ENCODE assay signal across 10 cellular contexts in genomic region chr3:115913069-115913686, GRCh38.
DNase-seq lines count a peak whose midpoint lies in the region; ATAC-seq and TF ChIP-seq lines count a peak whose summit lies in the region.
"Had no signal": no experiment of that assay in that cellular context is flagged by ENCODE, and none has a peak within 500 bp of the region (broad histone marks: within the 10 kb centered on the region; RNA-seq: fewer than 3 reads in every experiment).

No MANE protein-coding gene starts in this region.

- DNase-seq in DMS153 treated with DMSO at 0.1 percent for 48 hours (lab: John Stamatoyannopoulos, UW; ENCODE audit: unreplicated experiment) (peak; percentile 9), DMS153 (lab: John Stamatoyannopoulos, UW) (no peak), HuH-7.5 (ENCODE audit: low spot score) (peak; percentile 15), astrocyte of the hippocampus (ENCODE audit: low read depth, low spot score) (peak; percentile 19), nephron progenitor cell (no peak), GM20000 (ENCODE audit: low spot score) (no peak), amniotic stem cell (lab: John Stamatoyannopoulos, UW) (no peak)
- DNase-seq: effector CD4-positive, alpha-beta T cell; lower lobe of right lung had no signal

- no peaks in the 10 kb centered on the region for H3K9me3 Mint-ChIP-seq in nephron progenitor cell

- TF ChIP-seq CTCF in nephron progenitor cell (IDR thresholded peaks at IDR 0.05) (peak; percentile 39), GM20000 (IDR thresholded peaks at IDR 0.05; ENCODE audit: extremely low read depth, missing control alignments) (no peak)

- no peaks in the 10 kb centered on the region for H3K27me3 Mint-ChIP-seq in nephron progenitor cell (ENCODE audit: low read depth, poor library complexity)

- no peak for ATAC-seq in HG02870 (IDR thresholded peaks at IDR 0.05; ENCODE audit: unreplicated experiment)

- H3K4me3 Mint-ChIP-seq in nephron progenitor cell: no peak overlapping the region

- no peaks in the 10 kb centered on the region for H3K36me3 Mint-ChIP-seq in nephron progenitor cell (ENCODE audit: low read depth)

- H3K4me1 Mint-ChIP-seq in nephron progenitor cell: peaks cover 11% of the 10 kb centered on the region

- no peak overlapping the region for H3K27ac Mint-ChIP-seq in nephron progenitor cell

Comparison
In these comparisons a context has a peak if more than half of its experiments do, and no peak if none do; other contexts are left out.
1. DNase-seq: peak in DMS153 treated with DMSO at 0.1 percent for 48 hours (single experiment), HuH-7.5 (single experiment) and astrocyte of the hippocampus (single experiment); none in DMS153 (single experiment), nephron progenitor cell (single experiment), GM20000 (single experiment) and amniotic stem cell (single experiment).